Comparison of ENCODE assay signal across 8 cellular contexts in the genomic region with DNA sequence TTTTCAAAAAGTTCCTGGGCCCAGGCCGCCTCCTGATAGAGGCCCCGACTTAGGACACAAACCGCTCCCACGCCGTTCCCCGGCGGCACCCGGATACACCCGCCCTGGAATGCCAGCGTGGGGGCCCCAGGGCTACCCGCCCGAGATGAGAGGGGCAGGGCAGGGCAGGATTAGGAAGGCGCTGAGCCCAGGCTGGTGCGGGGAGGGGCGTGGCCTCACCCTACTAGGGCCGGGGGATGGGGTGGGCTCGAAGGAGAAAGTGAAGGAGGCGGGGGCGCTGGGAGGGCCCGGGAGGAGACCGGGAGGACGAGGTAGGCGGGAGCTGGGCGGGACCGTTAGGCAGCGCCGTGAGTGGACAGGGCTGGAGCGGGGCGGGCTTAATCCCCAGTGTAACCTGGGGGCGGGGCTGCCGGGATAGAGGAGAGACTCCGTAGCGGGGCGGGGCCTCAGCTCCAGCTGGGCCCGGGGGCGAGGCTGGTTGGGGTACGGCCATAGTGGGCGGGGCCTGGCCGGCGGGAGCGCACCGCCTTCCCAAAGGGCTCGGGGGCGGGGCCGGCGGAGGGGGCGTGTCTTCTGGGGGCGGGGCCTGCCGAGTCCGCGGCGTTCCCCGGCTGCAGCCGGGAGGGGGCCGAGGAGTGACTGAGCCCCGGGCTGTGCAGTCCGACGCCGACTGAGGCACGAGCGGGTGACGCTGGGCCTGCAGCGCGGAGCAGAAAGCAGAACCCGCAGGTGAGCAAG. TPM values are rescaled to one million over a fixed set of nuclear protein-coding genes. Genes with fewer than 3 reads are reported as not detected.
DNase-seq lines count a peak whose midpoint lies in the region; ATAC-seq, FAIRE-seq and TF ChIP-seq lines count a peak whose summit lies in the region.

CD82 (plus strand) TSS at position 656 of the 738 bp plus-strand sequence. CDS start 29,000 bp downstream, outside the sequence.

- TF ChIP-seq CTCF in body of pancreas (IDR thresholded peaks at IDR 0.05) (peak in 6 of 7 experiments; percentile 19 to 45 (median 40)), gastrocnemius medialis (IDR thresholded peaks at IDR 0.05 in 4 of 5, conservative IDR thresholded peaks at IDR 0.05 in 1 of 5) (peak in 4 of 5 experiments; percentile 12 to 44 (median 24))

- H3K36me3 ChIP-seq in body of pancreas (replicated peaks in 1 of 2; ENCODE audit: insufficient read depth in 1 of 2, low read depth in 2 of 2) (no peaks in the 10 kb centered on the region), gastrocnemius medialis (no peaks in the 10 kb centered on the region)

- DNase-seq in NCI-H2107 (lab: John Stamatoyannopoulos, UW) (peak; percentile 67), body of pancreas (peak; percentile 100), iPS DF 4.7 (ENCODE audit: extremely low read depth, low spot score) (peak; percentile 76), gastrocnemius medialis (peak; percentile 100)

- peak; percentile 80 for FAIRE-seq in A204.1 (lab: Jason Lieb, UNC)
- peak; percentile 64 for FAIRE-seq in TTC549 (lab: Jason Lieb, UNC)

- H3K27me3 ChIP-seq in body of pancreas, result no peaks in the 10 kb centered on the region
- H3K27me3 ChIP-seq in gastrocnemius medialis, result no peaks in the 10 kb centered on the region

- H3K9me3 ChIP-seq in body of pancreas (no peaks in the 10 kb centered on the region), gastrocnemius medialis (no peaks in the 10 kb centered on the region)

- H3K27ac ChIP-seq in body of pancreas (peak within 1 kb of the TSS; percentile 96 to 99 (median 98)), gastrocnemius medialis (peak within 1 kb of the TSS; percentile 98 to 99 (median 98))

- H3K4me3 ChIP-seq in body of pancreas (peak within 1 kb of the TSS; percentile 28 to 57), gastrocnemius medialis (peak within 1 kb of the TSS; percentile 65 to 79 (median 72))

- in situ Hi-C loops in gastrocnemius medialis (cut with MboI; ENCODE audit: low sequenced_read_pairs in 4 of 4), result no loop called here

- H3K4me1 ChIP-seq in body of pancreas (peaks cover 44% of the 10 kb centered on the region), gastrocnemius medialis (peaks cover 24 to 26% of the 10 kb centered on the region in 2 donors)

- TF ChIP-seq POLR2A in body of pancreas (IDR thresholded peaks at IDR 0.05) (peak; percentile 85 to 95 (median 94)), gastrocnemius medialis (IDR thresholded peaks at IDR 0.05) (peak; percentile 73 to 76)

- intact Hi-C loops in body of pancreas (cut with DNase I) (no loop called here), gastrocnemius medialis (cut with DNase I; ENCODE audit: low total_unique reads) (loop anchor here (1.0 kb wide), 1 partner anchor 28 kb away; no protein-coding TSS in a partner anchor)

- ATAC-seq in GM18520 (IDR thresholded peaks at IDR 0.05; ENCODE audit: unreplicated experiment), result peak; percentile 57
- peak; percentile 69 for ATAC-seq in HG03064 (IDR thresholded peaks at IDR 0.05; ENCODE audit: low read depth, unreplicated experiment)
- peak; percentile 93 for ATAC-seq in body of pancreas
- peak; percentile 75 to 78 for ATAC-seq in gastrocnemius medialis

- 0 to 1% methylated on average over 55 to 57 of the region's 65 CpGs for WGBS in body of pancreas, 2 donors

RNA-seq across cellular contexts. Expression of gene CD82, which starts in this region (rescaled TPM):
- total RNA-seq in body of pancreas (10 to 100 TPM; 11.4 to 13.5 TPM), gastrocnemius medialis (10 to 100 TPM in 3 of 4 donors, 1 to 10 TPM in 1; 4.5 to 17.5 (median 13.5) TPM)

Comparison
In these comparisons a context has a peak if more than half of its experiments do, and no peak if none do; other contexts are left out.
1. Peak in every context shown above with its lines: DNase-seq, ATAC-seq, H3K4me3 ChIP-seq and H3K27ac ChIP-seq.